ENCODE assay signal across 8 cellular contexts in the genomic region with DNA sequence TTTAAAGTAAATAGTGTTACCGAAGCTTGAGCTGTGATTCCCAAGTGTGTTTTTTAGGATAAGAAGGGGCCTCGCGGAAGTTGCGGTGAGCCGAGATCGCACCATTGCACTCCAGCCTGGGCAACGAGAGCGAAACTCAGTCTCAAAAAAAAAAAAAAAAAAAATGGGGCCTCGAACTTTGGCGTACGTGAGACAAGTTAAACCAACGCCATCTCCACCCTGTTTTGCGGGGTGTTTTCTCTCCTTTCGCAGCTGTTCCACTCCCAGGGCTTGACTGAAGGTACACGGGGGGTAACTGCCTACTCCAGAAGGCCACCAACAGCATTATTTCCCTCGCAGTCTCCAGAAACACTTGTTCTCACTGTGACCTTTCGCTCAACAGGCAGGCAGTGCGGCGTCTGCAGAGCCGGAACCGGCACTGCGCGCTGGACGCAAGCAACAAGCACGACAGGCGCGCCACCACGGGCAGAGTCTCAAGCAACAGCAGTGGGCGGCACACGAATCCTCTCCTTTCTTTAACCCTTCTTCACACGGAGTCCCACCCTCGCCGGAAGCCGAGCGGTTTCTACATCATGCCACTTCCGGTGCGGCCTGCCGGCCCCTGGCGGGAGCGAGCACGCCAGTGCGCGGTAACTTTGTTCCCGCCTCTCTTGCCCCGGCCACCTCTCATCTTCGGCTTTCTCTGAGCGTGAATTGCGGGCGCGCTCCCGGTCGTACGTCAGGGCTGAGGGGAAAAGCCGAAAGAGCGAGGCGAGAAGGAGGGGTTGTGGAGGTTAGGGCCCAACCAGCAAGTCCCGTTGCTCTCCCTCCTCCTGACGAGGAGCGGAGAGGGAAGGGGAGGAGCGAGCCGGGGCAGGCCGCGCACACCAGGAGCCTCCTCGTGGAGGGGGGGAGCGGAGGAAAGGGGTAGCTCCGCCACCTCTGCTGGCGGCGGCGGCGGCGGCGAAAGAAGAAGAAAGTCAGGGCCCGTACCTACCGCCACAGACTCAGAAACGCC. TPM values are rescaled to one million over a fixed set of nuclear protein-coding genes. Genes with fewer than 3 reads are reported as not detected.
DNase-seq lines count a peak whose midpoint lies in the region; ATAC-seq and TF ChIP-seq lines count a peak whose summit lies in the region.

No MANE protein-coding gene starts in this region.

- intact Hi-C loops in activated CD4-positive, alpha-beta T cell treated with anti-CD3 and anti-CD28 coated beads, Interleukin-2, amount 10 ng/mL, durations not matched to agents 24 days and 14 days (cut with micrococcal nuclease) = loop anchor here (1.0 to 5.0 kb wide), 7 partner anchors 52 to 1933 kb away; a partner anchor contains a TSS
- intact Hi-C loops in colonic mucosa (cut with DNase I) = no loop called here

- H3K9me3 Mint-ChIP-seq in activated CD4-positive, alpha-beta T cell treated with anti-CD3 and anti-CD28 coated beads, Interleukin-2, amount 10 ng/mL, durations not matched to agents 24 days and 14 days = no peaks in the 10 kb centered on the region

- H3K27ac Mint-ChIP-seq in activated CD4-positive, alpha-beta T cell treated with anti-CD3 and anti-CD28 coated beads, Interleukin-2, amount 10 ng/mL, durations not matched to agents 24 days and 14 days = peak overlapping the region; percentile 99

- peaks cover 23 to 32% (median 25%) of the 10 kb centered on the region in 10 experiments for H3K4me1 ChIP-seq in BLaER1 treated with 17β-estradiol and CSF1 and Interleukin-3, amounts not matched to agents 10 nM and 100 nM
- H3K4me1 ChIP-seq in colonic mucosa = peaks cover 7% of the 10 kb centered on the region

- peak; percentile 66 for ATAC-seq in GM19328 (IDR thresholded peaks at IDR 0.05; ENCODE audit: unreplicated experiment)
- ATAC-seq in HG03469 (IDR thresholded peaks at IDR 0.05; ENCODE audit: unreplicated experiment) = peak; percentile 62

- TF ChIP-seq CTCF in colonic mucosa (IDR thresholded peaks at IDR 0.05) = no peak

- H3K4me1 Mint-ChIP-seq in activated CD4-positive, alpha-beta T cell treated with anti-CD3 and anti-CD28 coated beads, Interleukin-2, amount 10 ng/mL, durations not matched to agents 24 days and 14 days = peaks cover 33% of the 10 kb centered on the region

- H3K4me3 Mint-ChIP-seq in activated CD4-positive, alpha-beta T cell treated with anti-CD3 and anti-CD28 coated beads, Interleukin-2, amount 10 ng/mL, durations not matched to agents 24 days and 14 days = peak overlapping the region; percentile 96

- H3K27ac ChIP-seq in BLaER1 treated with 17β-estradiol and CSF1 and Interleukin-3, amounts not matched to agents 10 nM and 100 nM = peak overlapping the region; percentile 95 to 100 (median 99)
- H3K27ac ChIP-seq in colonic mucosa = peak overlapping the region; percentile 100

- H3K27me3 ChIP-seq in BLaER1 treated with 17β-estradiol and CSF1 and Interleukin-3, amounts not matched to agents 10 nM and 100 nM = no peaks in the 10 kb centered on the region
- no peaks in the 10 kb centered on the region for H3K27me3 ChIP-seq in colonic mucosa

- H4K20me1 ChIP-seq in BLaER1 treated with 17β-estradiol and CSF1 and Interleukin-3, amounts not matched to agents 10 nM and 100 nM = peaks cover 30 to 41% (median 39%) of the 10 kb centered on the region in 11 experiments

- peak; percentile 99 for DNase-seq in NCI-H526 (lab: John Stamatoyannopoulos, UW)
- peak; percentile 99 for DNase-seq in activated CD4-positive, alpha-beta T cell treated with anti-CD3 and anti-CD28 coated beads, Interleukin-2, amount 10 ng/mL, durations not matched to agents 24 days and 14 days
- DNase-seq in colonic mucosa = peak; percentile 98
- DNase-seq in kidney tubule cell (ENCODE audit: low spot score) = peak; percentile 100
- peak; percentile 89 to 91 for DNase-seq in stimulated activated CD4-positive, alpha-beta T cell treated with anti-CD3 and anti-CD28 coated beads, Interleukin-1b, Interleukin-23, amount 100 ng/mL, for 1 hour (ENCODE audit: low read depth in 2 of 2)

- H3K36me3 ChIP-seq in BLaER1 treated with 17β-estradiol and CSF1 and Interleukin-3, amounts not matched to agents 10 nM and 100 nM = peaks cover 0 to 7% (median 0%) of the 10 kb centered on the region in 11 experiments; a peak in 5 of 22 replicates
- H3K36me3 ChIP-seq in colonic mucosa = no peaks in the 10 kb centered on the region

- peak overlapping the region; percentile 85 to 94 (median 91) for H3K4me2 ChIP-seq in BLaER1 treated with 17β-estradiol and CSF1 and Interleukin-3, amounts not matched to agents 10 nM and 100 nM

- peak overlapping the region; percentile 92 to 100 (median 96) for H3K4me3 ChIP-seq in BLaER1 treated with 17β-estradiol and CSF1 and Interleukin-3, amounts not matched to agents 10 nM and 100 nM
- H3K4me3 ChIP-seq in colonic mucosa = peak overlapping the region; percentile 93

- H3K36me3 Mint-ChIP-seq in activated CD4-positive, alpha-beta T cell treated with anti-CD3 and anti-CD28 coated beads, Interleukin-2, amount 10 ng/mL, durations not matched to agents 24 days and 14 days (ENCODE audit: low read depth) = peaks cover 17% of the 10 kb centered on the region

- H3K9ac ChIP-seq in BLaER1 treated with 17β-estradiol and CSF1 and Interleukin-3, amounts not matched to agents 10 nM and 100 nM = peak overlapping the region; percentile 97 to 100 (median 99)
- H3K9ac ChIP-seq in colonic mucosa (ENCODE audit: low read depth in 2 of 2, low read length in 2 of 2) = peak overlapping the region; percentile 81 to 99

- no peaks in the 10 kb centered on the region for H3K9me3 ChIP-seq in BLaER1 treated with 17β-estradiol and CSF1 and Interleukin-3, amounts not matched to agents 10 nM and 100 nM (replicated peaks in 1 of 11)
- H3K9me3 ChIP-seq in colonic mucosa = no peaks in the 10 kb centered on the region

- H3K27me3 Mint-ChIP-seq in activated CD4-positive, alpha-beta T cell treated with anti-CD3 and anti-CD28 coated beads, Interleukin-2, amount 10 ng/mL, durations not matched to agents 24 days and 14 days = peaks cover 2% of the 10 kb centered on the region

RNA-seq across cellular contexts. Expression of a gene that starts 0.8 kb away (rescaled TPM):
- 42.6 and 45.5 TPM in 2 replicates for total RNA-seq in activated CD4-positive, alpha-beta T cell treated with anti-CD3 and anti-CD28 coated beads, Interleukin-2, amount 10 ng/mL, durations not matched to agents 24 days and 14 days
- 10 to 100 TPM; 42.3 to 45.2 TPM for total RNA-seq in colonic mucosa

Comparison
In these comparisons a context has a peak if more than half of its experiments do, and no peak if none do; other contexts are left out.
1. Peak in every context shown above with its lines: DNase-seq, ATAC-seq, H3K4me3 ChIP-seq and H3K27ac ChIP-seq.